ENCODE assay signal across 10 cellular contexts in the genomic region with DNA sequence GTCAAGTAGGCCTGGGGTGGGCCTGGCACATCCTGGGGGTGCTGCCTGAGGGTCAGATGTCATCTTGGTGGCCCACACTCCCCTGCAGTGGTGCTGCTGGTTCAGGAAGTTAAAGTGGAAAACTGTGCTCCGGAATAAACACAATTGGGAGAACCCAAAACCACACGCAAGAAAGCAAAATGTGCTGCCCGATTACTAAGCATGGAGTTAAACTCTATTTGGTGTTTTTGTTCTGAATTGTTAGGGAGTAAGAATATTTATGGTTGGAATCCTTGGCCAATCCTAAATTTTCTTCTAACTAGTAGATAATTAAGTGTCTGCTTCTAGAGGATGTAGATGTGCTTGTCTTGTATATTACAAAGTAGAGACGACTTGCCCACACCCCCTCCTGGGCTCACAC.
"Had no signal": no experiment of that assay in that cellular context is flagged by ENCODE, and none has a peak within 500 bp of the region (broad histone marks: within the 10 kb centered on the region; RNA-seq: fewer than 3 reads in every experiment).

No MANE protein-coding gene starts in this region.

- H3K27ac ChIP-seq: GM23248, HL-60 had no signal

- DNase-seq: GM23248, GOT3, H7, HFFc6, KG1 had no signal

- H3K9me3 ChIP-seq: HAP-1 had no signal

- H3K4me3 ChIP-seq: GM23248, HAP-1, K562 had no signal

- H3K36me3 ChIP-seq: HAP-1 had no signal

- H3K4me3 Mint-ChIP-seq: HFFc6 had no signal

- H3K27ac Mint-ChIP-seq: HFFc6 had no signal

- H3K4me1 ChIP-seq: HAP-1 had no signal

- ATAC-seq: HCT116, HepG2, K562 had no signal
